14 cellular contexts compared by ENCODE assay signal in the genomic region with DNA sequence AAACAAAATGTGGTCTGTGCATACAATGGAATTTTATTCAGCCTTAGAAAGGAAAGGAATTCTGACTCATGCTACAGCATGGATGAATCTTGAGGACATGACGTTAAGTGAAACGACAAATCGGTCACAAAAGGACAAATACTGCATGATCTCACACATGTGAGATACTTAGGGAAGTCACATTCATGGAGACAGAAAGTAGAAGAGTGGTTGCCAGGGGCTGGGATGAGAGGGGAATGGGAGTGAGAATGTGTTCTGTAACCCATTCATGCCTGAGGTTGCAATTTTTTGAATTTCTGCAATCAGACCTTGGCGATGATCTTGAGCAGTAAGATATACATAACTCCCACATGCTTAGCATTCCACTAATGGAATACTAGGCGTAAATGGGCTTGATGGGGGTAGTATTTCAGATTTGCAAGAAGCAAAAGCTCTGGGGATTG. TPM values are rescaled to one million over a fixed set of nuclear protein-coding genes. Genes with fewer than 3 reads are reported as not detected.
DNase-seq lines count a peak whose midpoint lies in the region; ATAC-seq and TF ChIP-seq lines count a peak whose summit lies in the region.
"Had no signal": no experiment of that assay in that cellular context is flagged by ENCODE, and none has a peak within 500 bp of the region (broad histone marks: within the 10 kb centered on the region; RNA-seq: fewer than 3 reads in every experiment).

No MANE protein-coding gene starts in this region.

- peaks cover 61% of the 10 kb centered on the region for H3K36me3 Mint-ChIP-seq in osteocyte (ENCODE audit: unreplicated experiment)
- no peaks in the 10 kb centered on the region for H3K36me3 Mint-ChIP-seq in stimulated activated memory B cell treated with anti-CD40 and anti-IgM and Interleukin-4, amounts not matched to agents 10 μg/mL and 1 μg/mL and 100 μg/mL, for 72 hours

- H3K4me2 ChIP-seq in fibroblast of lung (ENCODE audit: extremely low read depth, insufficient read depth, low read length) = no peak overlapping the region

- no peak overlapping the region for H2AFZ ChIP-seq in fibroblast of lung (ENCODE audit: low read length)

- H3K9ac ChIP-seq in fibroblast of lung (ENCODE audit: insufficient read depth, low read length) = no peak overlapping the region

- peak overlapping the region; percentile 32 for H3K27ac Mint-ChIP-seq in osteocyte (ENCODE audit: unreplicated experiment)
- no peak overlapping the region for H3K27ac Mint-ChIP-seq in stimulated activated memory B cell treated with anti-CD40 and anti-IgM and Interleukin-4, amounts not matched to agents 10 μg/mL and 1 μg/mL and 100 μg/mL, for 72 hours

- H3K27me3 ChIP-seq in SJSA1 (replicated peaks) (no peaks in the 10 kb centered on the region), fibroblast of lung (ENCODE audit: control insufficient read depth, insufficient read depth, low read length) (no peaks in the 10 kb centered on the region)
- H3K27me3 ChIP-seq: BE2C, esophagus muscularis mucosa had no signal

- H3K79me2 ChIP-seq in fibroblast of lung (ENCODE audit: control insufficient read depth, insufficient read depth, low read length) = peaks cover 65% of the 10 kb centered on the region

- H3K27ac ChIP-seq in SJSA1 = peak overlapping the region; percentile 92
- peak overlapping the region; percentile 92 for H3K27ac ChIP-seq in fibroblast of lung (ENCODE audit: insufficient read depth, low read length)
- H3K27ac ChIP-seq: VCaP had no signal

- peaks cover 89% of the 10 kb centered on the region for H3K4me1 Mint-ChIP-seq in osteocyte (ENCODE audit: unreplicated experiment)
- no peaks in the 10 kb centered on the region for H3K4me1 Mint-ChIP-seq in stimulated activated memory B cell treated with anti-CD40 and anti-IgM and Interleukin-4, amounts not matched to agents 10 μg/mL and 1 μg/mL and 100 μg/mL, for 72 hours

- H3K9me3 ChIP-seq in SJSA1 (replicated peaks) (no peaks in the 10 kb centered on the region), fibroblast of lung (ENCODE audit: control insufficient read depth, insufficient read depth, low read depth, low read length) (no peaks in the 10 kb centered on the region)
- H3K9me3 ChIP-seq: BE2C, esophagus muscularis mucosa had no signal

- no peak for ATAC-seq in stimulated activated memory B cell treated with anti-CD40 and anti-IgM and Interleukin-4, amounts not matched to agents 10 μg/mL and 1 μg/mL and 100 μg/mL, for 72 hours

- H3K4me1 ChIP-seq in SJSA1 (replicated peaks) = peaks cover 95% of the 10 kb centered on the region
- peaks cover 66% of the 10 kb centered on the region for H3K4me1 ChIP-seq in fibroblast of lung (ENCODE audit: control insufficient read depth, extremely low read depth, insufficient read depth, low read length)

- no peak for TF ChIP-seq CTCF in fibroblast of lung (conservative IDR thresholded peaks at IDR 0.05 in 1 of 2, IDR thresholded peaks at IDR 0.05 in 1 of 2; ENCODE audit: low read depth in 1 of 2, low read length in 2 of 2)
- TF ChIP-seq CTCF in osteocyte (IDR thresholded peaks at IDR 0.05) = no peak

- DNase-seq in EL (peak; percentile 86), SJSA1 (ENCODE audit: low read depth in 1 of 2, low spot score in 2 of 2) (peak; percentile 72 to 88), fibroblast of lung (ENCODE audit: low read depth in 2 of 2) (peak; percentile 78 to 92), osteocyte (ENCODE audit: extremely low spot score, unreplicated experiment) (no peak), NCI-H2171 treated with DMSO at 0.1 percent for 48 hours (lab: John Stamatoyannopoulos, UW) (no peak), ecto neural progenitor cell (ENCODE audit: low spot score) (no peak), KG1 (lab: John Stamatoyannopoulos, UW) (no peak)
- DNase-seq: BE2C; DMS53; NCI-H2171; stimulated activated CD4-positive, alpha-beta T cell treated with anti-CD3 and anti-CD28 coated beads, Interleukin-4, amount 100 ng/mL, for 24 hours had no signal

- no peak overlapping the region for H3K4me3 ChIP-seq in SJSA1
- H3K4me3 ChIP-seq in fibroblast of lung (replicated peaks in 1 of 4; ENCODE audit: control extremely low read depth in 1 of 4, insufficient read depth in 1 of 4, low read depth in 3 of 4, low read length in 4 of 4) = no peak overlapping the region
- H3K4me3 ChIP-seq: esophagus muscularis mucosa had no signal

- H3K27me3 Mint-ChIP-seq in osteocyte (ENCODE audit: unreplicated experiment) = no peaks in the 10 kb centered on the region
- H3K27me3 Mint-ChIP-seq in stimulated activated memory B cell treated with anti-CD40 and anti-IgM and Interleukin-4, amounts not matched to agents 10 μg/mL and 1 μg/mL and 100 μg/mL, for 72 hours = no peaks in the 10 kb centered on the region

- peaks cover 89% of the 10 kb centered on the region for H3K36me3 ChIP-seq in SJSA1
- peaks cover 33% of the 10 kb centered on the region for H3K36me3 ChIP-seq in fibroblast of lung (ENCODE audit: control insufficient read depth, insufficient read depth, low read length)

- H3K9me3 Mint-ChIP-seq in osteocyte (ENCODE audit: unreplicated experiment) = no peaks in the 10 kb centered on the region
- no peaks in the 10 kb centered on the region for H3K9me3 Mint-ChIP-seq in stimulated activated memory B cell treated with anti-CD40 and anti-IgM and Interleukin-4, amounts not matched to agents 10 μg/mL and 1 μg/mL and 100 μg/mL, for 72 hours

- no peaks in the 10 kb centered on the region for H4K20me1 ChIP-seq in fibroblast of lung (ENCODE audit: control insufficient read depth, extremely low read depth, insufficient read depth, low read length)

- no peak overlapping the region for H3K4me3 Mint-ChIP-seq in osteocyte (ENCODE audit: unreplicated experiment)
- H3K4me3 Mint-ChIP-seq in stimulated activated memory B cell treated with anti-CD40 and anti-IgM and Interleukin-4, amounts not matched to agents 10 μg/mL and 1 μg/mL and 100 μg/mL, for 72 hours = no peak overlapping the region

RNA-seq across cellular contexts. Expression of a gene that starts 22.0 kb away (rescaled TPM):
- total RNA-seq in SJSA1 (2014; rRNA removed; shearing (Covaris generic)) = 156 and 190 TPM in 2 replicates
- 120 and 144 TPM in 2 replicates for total RNA-seq in fibroblast of lung
- polyA plus RNA-seq in fibroblast of lung = 415 and 421 TPM in 2 replicates
- polyA plus RNA-seq in fibroblast of lung (2012) = 318 and 323 TPM in 2 replicates
- 483 and 485 TPM in 2 replicates for polyA minus RNA-seq in fibroblast of lung (ENCODE audit: low replicate concordance)
- total RNA-seq in osteocyte = 76.8 and 78.7 TPM in 2 replicates

RNA-seq across cellular contexts. Expression of a gene that starts 39.5 kb away (rescaled TPM):
- 18.6 and 19.6 TPM in 2 replicates for total RNA-seq in SJSA1 (2014; rRNA removed; shearing (Covaris generic))
- total RNA-seq in fibroblast of lung (23.4 and 28.4 TPM in 2 replicates), osteocyte (19.3 and 20.7 TPM in 2 replicates)
- 17.0 and 20.9 TPM in 2 replicates for polyA plus RNA-seq in fibroblast of lung
- polyA plus RNA-seq in fibroblast of lung (2012) = 13.5 and 15.6 TPM in 2 replicates
- 0.75 and 1.3 TPM in 2 replicates for polyA minus RNA-seq in fibroblast of lung (ENCODE audit: low replicate concordance)

RNA-seq across cellular contexts. Expression of a gene that starts 47.3 kb away (rescaled TPM):
- total RNA-seq in SJSA1 (2014; rRNA removed; shearing (Covaris generic)) = 16.5 and 25.8 TPM in 2 replicates
- total RNA-seq in fibroblast of lung (14.1 and 14.9 TPM in 2 replicates), osteocyte (17.9 and 21.2 TPM in 2 replicates)
- 8.5 and 9.7 TPM in 2 replicates for polyA plus RNA-seq in fibroblast of lung
- 12.6 and 13.0 TPM in 2 replicates for polyA plus RNA-seq in fibroblast of lung (2012)
- 22.1 and 26.9 TPM in 2 replicates for polyA minus RNA-seq in fibroblast of lung (ENCODE audit: low replicate concordance)

Comparison
In these comparisons a context has a peak if more than half of its experiments do, and no peak if none do; other contexts are left out.
1. DNase-seq: peak in EL (single experiment), SJSA1 (2 of 2) and fibroblast of lung (2 of 2); none in osteocyte (single experiment), NCI-H2171 treated with DMSO at 0.1 percent for 48 hours (single experiment), ecto neural progenitor cell (single experiment) and KG1 (single experiment).